Comparison of ENCODE assay signal across 6 cellular contexts in genomic region chr17:31970416-31970815, GRCh38. TPM values are rescaled to one million over a fixed set of nuclear protein-coding genes. Genes with fewer than 3 reads are reported as not detected.
DNase-seq lines count a peak whose midpoint lies in the region; ATAC-seq and TF ChIP-seq lines count a peak whose summit lies in the region.
"Not testable (repeated sequence)": the region's sequence is repeated elsewhere in the genome, so short reads cannot be mapped to it uniquely, and the experiment has no call there.

No MANE protein-coding gene starts in this region.

- H3K27me3 Mint-ChIP-seq in GM23338 (ENCODE audit: insufficient read depth, low read depth, poor library complexity); activated CD4-positive, alpha-beta T cell treated with anti-CD3 and anti-CD28 coated beads, Interleukin-2, amount 10 ng/mL, durations not matched to agents 24 days and 14 days: not testable (repeated sequence)

- not testable (repeated sequence) for H2AK5ac ChIP-seq in trophoblast cell (ENCODE audit: low read length)

- H4K91ac ChIP-seq in trophoblast cell (ENCODE audit: low read depth, low read length): not testable (repeated sequence)

- DNase-seq in EL (peak; percentile 19), choroid plexus epithelial cell (ENCODE audit: low read depth) (peak; percentile 17), mesenteric fat pad (ENCODE audit: low spot score) (peak; percentile 35), trophoblast cell (peak; percentile 84)
- not testable (repeated sequence) for DNase-seq in GM23338 (ENCODE audit: low spot score)
- peak; percentile 46 for DNase-seq in activated CD4-positive, alpha-beta T cell treated with anti-CD3 and anti-CD28 coated beads, Interleukin-2, amount 10 ng/mL, durations not matched to agents 24 days and 14 days

- peaks cover 54% of the 10 kb centered on the region; the same call in 2 of the 3 replicates for H3K36me3 Mint-ChIP-seq in GM23338 (ENCODE audit: low read depth)
- H3K36me3 Mint-ChIP-seq in activated CD4-positive, alpha-beta T cell treated with anti-CD3 and anti-CD28 coated beads, Interleukin-2, amount 10 ng/mL, durations not matched to agents 24 days and 14 days (ENCODE audit: low read depth): peaks cover 26% of the 10 kb centered on the region

- TF ChIP-seq CTCF in GM23338 (conservative IDR thresholded peaks at IDR 0.05; ENCODE audit: low read depth in 2 of 2); choroid plexus epithelial cell (conservative IDR thresholded peaks at IDR 0.05; ENCODE audit: low read depth, low read length): not testable (repeated sequence)

- not testable (repeated sequence) for H3K4me3 Mint-ChIP-seq in GM23338; activated CD4-positive, alpha-beta T cell treated with anti-CD3 and anti-CD28 coated beads, Interleukin-2, amount 10 ng/mL, durations not matched to agents 24 days and 14 days

- H3K36me3 ChIP-seq in GM23338 (ENCODE audit: insufficient read depth) (peaks cover 17% of the 10 kb centered on the region; the same call in 1 of the 2 replicates), trophoblast cell (ENCODE audit: control insufficient read depth in 1 of 2, insufficient read depth in 2 of 2, low read length in 2 of 2) (peaks cover 19 to 20% of the 10 kb centered on the region in 2 experiments)

- not testable (repeated sequence) for H4K8ac ChIP-seq in trophoblast cell (ENCODE audit: low read depth, low read length)

- not testable (repeated sequence) for H3K9me2 ChIP-seq in GM23338 (ENCODE audit: insufficient read depth)

- peak overlapping the region; percentile 28; the same call in 1 of the 2 replicates for H3K27ac ChIP-seq in GM23338 (ENCODE audit: low read depth)
- not testable (repeated sequence) for H3K27ac ChIP-seq in trophoblast cell (ENCODE audit: low read depth, low read length)

- H3K79me2 ChIP-seq in GM23338 (replicated peaks; ENCODE audit: insufficient read depth): peaks cover 15% of the 10 kb centered on the region; the same call in 1 of the 2 replicates
- H3K79me2 ChIP-seq in trophoblast cell (ENCODE audit: control insufficient read depth, insufficient read depth, low read length, poor library complexity): not testable (repeated sequence)

- not testable (repeated sequence) for H3K18ac ChIP-seq in trophoblast cell (ENCODE audit: low read length)

- WGBS in trophoblast cell (ENCODE audit: extremely low coverage, insufficient coverage, insufficient read length): no CpG with 5 or more reads among the region's 5 CpGs

- not testable (repeated sequence) for H3K27me3 ChIP-seq in GM23338 (ENCODE audit: insufficient read depth); trophoblast cell (ENCODE audit: insufficient read depth, low read length)

- not testable (repeated sequence) for H4K20me1 ChIP-seq in GM23338 (replicated peaks; ENCODE audit: insufficient read depth)

- H3K4me2 ChIP-seq in GM23338; trophoblast cell (ENCODE audit: low read length): not testable (repeated sequence)

- H3K14ac ChIP-seq in trophoblast cell (ENCODE audit: low read length): not testable (repeated sequence)

- H3K4me1 ChIP-seq in GM23338 (ENCODE audit: insufficient read depth); trophoblast cell (ENCODE audit: control insufficient read depth in 1 of 2, insufficient read depth in 2 of 2, low read length in 2 of 2): not testable (repeated sequence)

- H3K9me3 ChIP-seq in trophoblast cell (ENCODE audit: insufficient read depth, low read depth, low read length): not testable (repeated sequence)

- not testable (repeated sequence) for H2BK12ac ChIP-seq in trophoblast cell (ENCODE audit: low read length)

- H3F3A ChIP-seq in GM23338 (replicated peaks; ENCODE audit: low read depth): not testable (repeated sequence)

- H3K79me1 ChIP-seq in trophoblast cell (ENCODE audit: low read length): not testable (repeated sequence)

- H3K9ac ChIP-seq in trophoblast cell (ENCODE audit: low read length): not testable (repeated sequence)

- not testable (repeated sequence) for H2BK120ac ChIP-seq in trophoblast cell (ENCODE audit: insufficient read depth, low read length, poor library complexity)

- ATAC-seq in GM23338: not testable (repeated sequence)

- not testable (repeated sequence) for H3K23ac ChIP-seq in trophoblast cell (ENCODE audit: low read length)

- intact Hi-C loops in activated CD4-positive, alpha-beta T cell treated with anti-CD3 and anti-CD28 coated beads, Interleukin-2, amount 10 ng/mL, durations not matched to agents 24 days and 14 days (cut with micrococcal nuclease): not testable (repeated sequence)

- not testable (repeated sequence) for H3K4me3 ChIP-seq in GM23338; choroid plexus epithelial cell (ENCODE audit: low read depth, low read length); trophoblast cell (ENCODE audit: low read depth, low read length)

- H2BK5ac ChIP-seq in trophoblast cell (ENCODE audit: low read depth, low read length, poor library complexity): not testable (repeated sequence)

- not testable (repeated sequence) for H3K4ac ChIP-seq in trophoblast cell (ENCODE audit: low read depth, low read length)

- not testable (repeated sequence) for H2AFZ ChIP-seq in GM23338; trophoblast cell (ENCODE audit: insufficient read depth, low read length, poor library complexity)

- H3K9me3 Mint-ChIP-seq in GM23338; activated CD4-positive, alpha-beta T cell treated with anti-CD3 and anti-CD28 coated beads, Interleukin-2, amount 10 ng/mL, durations not matched to agents 24 days and 14 days: not testable (repeated sequence)

- not testable (repeated sequence) for H3K4me1 Mint-ChIP-seq in GM23338; activated CD4-positive, alpha-beta T cell treated with anti-CD3 and anti-CD28 coated beads, Interleukin-2, amount 10 ng/mL, durations not matched to agents 24 days and 14 days

- H3K27ac Mint-ChIP-seq in GM23338; activated CD4-positive, alpha-beta T cell treated with anti-CD3 and anti-CD28 coated beads, Interleukin-2, amount 10 ng/mL, durations not matched to agents 24 days and 14 days: not testable (repeated sequence)

- not testable (repeated sequence) for H4K12ac ChIP-seq in trophoblast cell (ENCODE audit: low read depth, low read length)

RNA-seq across cellular contexts. Expression of gene SUZ12, which starts 33.6 kb away (rescaled TPM):
- 39.8 and 44.4 TPM in 2 replicates for total RNA-seq in GM23338 (2014; rRNA removed; shearing (Covaris generic))
- polyA plus RNA-seq in GM23338 (2016; fragmentation: Nextera tagmentation; extraction: Ambion mirVana): 20.2 and 22.3 TPM in 2 replicates
- total RNA-seq in activated CD4-positive, alpha-beta T cell treated with anti-CD3 and anti-CD28 coated beads, Interleukin-2, amount 10 ng/mL, durations not matched to agents 24 days and 14 days: 81.1 and 82.0 TPM in 2 replicates
- 19.6 TPM for total RNA-seq in mesenteric fat pad
- 51.0 and 52.4 TPM in 2 replicates for polyA plus RNA-seq in trophoblast cell (2013)

RNA-seq across cellular contexts. Expression of gene LRRC37B, which starts 36.8 kb away (rescaled TPM):
- 14.3 and 24.3 TPM in 2 replicates for total RNA-seq in GM23338 (2014; rRNA removed; shearing (Covaris generic))
- polyA plus RNA-seq in GM23338 (2016; fragmentation: Nextera tagmentation; extraction: Ambion mirVana): 21.4 and 22.5 TPM in 2 replicates
- total RNA-seq in activated CD4-positive, alpha-beta T cell treated with anti-CD3 and anti-CD28 coated beads, Interleukin-2, amount 10 ng/mL, durations not matched to agents 24 days and 14 days: 17.7 and 22.1 TPM in 2 replicates
- total RNA-seq in mesenteric fat pad: 7.1 TPM
- 8.3 and 8.4 TPM in 2 replicates for polyA plus RNA-seq in trophoblast cell (2013)
